Comparison of ENCODE assay signal across 9 cellular contexts in genomic region chr22:23763579-23764331, GRCh38. TPM values are rescaled to one million over a fixed set of nuclear protein-coding genes. Genes with fewer than 3 reads are reported as not detected.
DNase-seq lines count a peak whose midpoint lies in the region; ATAC-seq and TF ChIP-seq lines count a peak whose summit lies in the region.
"Had no signal": no experiment of that assay in that cellular context is flagged by ENCODE, and none has a peak within 500 bp of the region (broad histone marks: within the 10 kb centered on the region; RNA-seq: fewer than 3 reads in every experiment).

No MANE protein-coding gene starts in this region.

- peak overlapping the region in 1 of 4 donors; percentile 29 for H3K27ac ChIP-seq in sigmoid colon

- no peaks in the 10 kb centered on the region for H3K27me3 ChIP-seq in sigmoid colon

- TF ChIP-seq POLR2A in sigmoid colon (IDR thresholded peaks at IDR 0.05) = no peak

- H3K9me3 ChIP-seq in sigmoid colon = no peaks in the 10 kb centered on the region

- ATAC-seq in WTC11 = peak; percentile 40
- peak; percentile 26 for ATAC-seq in central memory CD8-positive, alpha-beta T cell (replicated peaks; ENCODE audit: extremely low read depth, poor library complexity, severe bottlenecking)

- H3K27me3 Mint-ChIP-seq in CD14-positive monocyte (ENCODE audit: low read depth in 3 of 3) = peaks cover 0 to 2% (median 0%) of the 10 kb centered on the region in 3 donors
- H3K27me3 Mint-ChIP-seq in WTC11 (ENCODE audit: low read depth) = peaks cover 6% of the 10 kb centered on the region
- H3K27me3 Mint-ChIP-seq in central memory CD8-positive, alpha-beta T cell = no peaks in the 10 kb centered on the region

- H3K36me3 Mint-ChIP-seq in CD14-positive monocyte (peaks cover 11 to 13% of the 10 kb centered on the region in 2 donors), WTC11 (peaks cover 2% of the 10 kb centered on the region)
- H3K36me3 Mint-ChIP-seq in central memory CD8-positive, alpha-beta T cell (ENCODE audit: insufficient read depth) = peaks cover 6% of the 10 kb centered on the region

- intact Hi-C loops in CD14-positive monocyte (cut with micrococcal nuclease) = no loop called here
- intact Hi-C loops in sigmoid colon (cut with DNase I) = no loop called here

- peaks cover 0 to 51% (median 43%) of the 10 kb centered on the region in 4 donors for H3K4me1 ChIP-seq in sigmoid colon

- POLR2A ChIA-PET in WTC11 (lab: Charles Lee) = interaction anchor here (1.5 kb wide), 1 partner anchor 94 kb away, joined by 3 read pairs; the partner anchor contains the start of gene SLC2A11

- TF ChIP-seq CTCF in CD14-positive monocyte (IDR thresholded peaks at IDR 0.05) = no peak
- no peak for TF ChIP-seq CTCF in WTC11 (IDR thresholded peaks at IDR 0.05)
- no peak for TF ChIP-seq CTCF in sigmoid colon (IDR thresholded peaks at IDR 0.05)

- H3K4me1 Mint-ChIP-seq in CD14-positive monocyte (peaks cover 47% of the 10 kb centered on the region), WTC11 (peaks cover 29% of the 10 kb centered on the region)
- peaks cover 28% of the 10 kb centered on the region for H3K4me1 Mint-ChIP-seq in central memory CD8-positive, alpha-beta T cell

- peak overlapping the region in 3 of 4 donors; percentile 3 to 37 (median 27) for H3K4me3 ChIP-seq in sigmoid colon

- H3K27ac Mint-ChIP-seq in CD14-positive monocyte (no peak overlapping the region), WTC11 (peak overlapping the region; percentile 70; the same call in 1 of the 2 replicates)
- peak overlapping the region; percentile 44 for H3K27ac Mint-ChIP-seq in central memory CD8-positive, alpha-beta T cell (ENCODE audit: low read depth)

- DNase-seq in CD14-positive monocyte (ENCODE audit: low spot score) (no peak), WTC11 (ENCODE audit: low spot score) (peak; percentile 70), sigmoid colon (no peak), superior temporal gyrus (ENCODE audit: extremely low spot score) (no peak), glomerular visceral epithelial cell (ENCODE audit: extremely low spot score) (no peak), Ammon's horn (ENCODE audit: low spot score) (no peak)
- no peak for DNase-seq in central memory CD8-positive, alpha-beta T cell (ENCODE audit: low spot score in 2 of 2)
- DNase-seq in NK-92 treated with Interleukin-12 subunit alpha and Interleukin-12 subunit beta, amount 100 ng/mL, for 24 hours (lab: John Stamatoyannopoulos, UW) = no peak

- CTCF ChIA-PET in WTC11 (lab: Charles Lee) = interaction anchor here (1.1 to 2.0 kb wide), 4 partner anchors 13 to 804 kb away, joined by 3 to 15 read pairs (median 4); partner anchors contain the start of genes SLC2A11 and ZNF70

- WGBS in sigmoid colon, 2 donors = 46 to 66% methylated on average over 23 of the region's 23 CpGs

- H3K9me3 Mint-ChIP-seq in CD14-positive monocyte = peaks cover 0 to 2% (median 0%) of the 10 kb centered on the region in 7 donors
- no peaks in the 10 kb centered on the region for H3K9me3 Mint-ChIP-seq in WTC11
- H3K9me3 Mint-ChIP-seq in central memory CD8-positive, alpha-beta T cell = no peaks in the 10 kb centered on the region

- H3K36me3 ChIP-seq in sigmoid colon = no peaks in the 10 kb centered on the region

- H3K4me3 Mint-ChIP-seq in CD14-positive monocyte (peak overlapping the region; percentile 70 to 86), WTC11 (peak overlapping the region; percentile 50; the same call in 1 of the 2 replicates)
- peak overlapping the region; percentile 78 for H3K4me3 Mint-ChIP-seq in central memory CD8-positive, alpha-beta T cell

- no peak for TF ChIP-seq EP300 in sigmoid colon (IDR thresholded peaks at IDR 0.05)

TF ChIP-seq in WTC11, 78 proteins besides CTCF, POLR2A, EP300 and RAD21 (continues in another document):
- no peak for TF ChIP-seq ZNF512 (CRISPR knock-in tag; IDR thresholded peaks at IDR 0.05; ENCODE audit: borderline replicate concordance)
- TF ChIP-seq PREB (CRISPR knock-in tag; IDR thresholded peaks at IDR 0.05; ENCODE audit: borderline replicate concordance) = no peak
- no peak for TF ChIP-seq ZNF532 (CRISPR knock-in tag; IDR thresholded peaks at IDR 0.05; ENCODE audit: borderline replicate concordance)
- no peak for TF ChIP-seq TEAD1 (CRISPR knock-in tag; IDR thresholded peaks at IDR 0.05)
- TF ChIP-seq FOXK1 (CRISPR knock-in tag; IDR thresholded peaks at IDR 0.05) = 0 out of 2 replicates have a peak, but pooled peaks have one; percentile 25
- TF ChIP-seq SOX15 (CRISPR knock-in tag; IDR thresholded peaks at IDR 0.05) = no peak
- TF ChIP-seq ZNF671 (CRISPR knock-in tag; IDR thresholded peaks at IDR 0.05) = no peak
- TF ChIP-seq JAZF1 (CRISPR knock-in tag; IDR thresholded peaks at IDR 0.05) = no peak
- no peak for TF ChIP-seq ERG (CRISPR knock-in tag; IDR thresholded peaks at IDR 0.05)

RNA-seq across cellular contexts. Expression of gene C22orf15, which starts 1.0 kb away (rescaled TPM):
- under 1 TPM in 1 of 2 donors, not detected in 1; 0.29 TPM for polyA plus RNA-seq in CD14-positive monocyte
- total RNA-seq in WTC11 (2021) = 2.7 to 3.6 TPM (median 3.5 TPM) in 3 replicates
- total RNA-seq in sigmoid colon = under 1 TPM in 1 of 4 donors, not detected in 3; 0.36 TPM
- under 1 TPM in 1 of 3 donors, not detected in 2; 0.45 TPM for polyA plus RNA-seq in sigmoid colon

RNA-seq across cellular contexts. Expression of gene CHCHD10, which starts 4.0 kb away (rescaled TPM):
- polyA plus RNA-seq in CD14-positive monocyte = 10 to 100 TPM; 15.3 to 26.8 TPM
- 170 to 198 TPM (median 171 TPM) in 3 replicates for total RNA-seq in WTC11 (2021)
- 10 to 100 TPM in 3 of 4 donors, 1 to 10 TPM in 1; 5.7 to 51.5 (median 29.1) TPM for total RNA-seq in sigmoid colon
- polyA plus RNA-seq in sigmoid colon = 100 to 1,000 TPM; 272 to 336 (median 286) TPM

RNA-seq across cellular contexts. Expression of gene MMP11, which starts 8.9 kb away (rescaled TPM):
- polyA plus RNA-seq in CD14-positive monocyte (not detected), sigmoid colon (1 to 10 TPM in 1 of 3 donors, under 1 TPM in 1, not detected in 1; 0.60 to 4.4 TPM)
- total RNA-seq in WTC11 (2021) (14.5 to 16.5 TPM (median 16.2 TPM) in 3 replicates), sigmoid colon (1 to 10 TPM; 4.6 to 9.9 (median 8.6) TPM)

RNA-seq across cellular contexts. Expression of gene VPREB3, which starts 9.5 kb away (rescaled TPM):
- polyA plus RNA-seq in CD14-positive monocyte (1 to 10 TPM; 1.0 TPM), sigmoid colon (10 to 100 TPM in 1 of 3 donors, 1 to 10 TPM in 1, not detected in 1; 2.4 to 65.9 TPM)
- total RNA-seq in WTC11 (2021) (0.81 to 1.3 TPM (median 0.87 TPM) in 3 replicates), sigmoid colon (not detected)
- total RNA-seq: T-helper 2 cell treated with Interferon-gamma antibody and Interleukin-4, amounts not matched to agents 100 ng/mL and 5 ng/mL, for 36 hours had no signal

RNA-seq across cellular contexts. Expression of gene ZNF70, which starts 12.8 kb away (rescaled TPM):
- under 1 TPM; 0.04 to 0.09 TPM for polyA plus RNA-seq in CD14-positive monocyte
- 3.3 to 3.6 TPM (median 3.3 TPM) in 3 replicates for total RNA-seq in WTC11 (2021)
- 1 to 10 TPM; 2.6 to 5.5 (median 3.0) TPM for total RNA-seq in sigmoid colon
- 1 to 10 TPM in 1 of 3 donors, under 1 TPM in 2; 0.23 to 1.8 (median 0.60) TPM for polyA plus RNA-seq in sigmoid colon

Comparison
In these comparisons a context has a peak if more than half of its experiments do, and no peak if none do; other contexts are left out.
1. H3K27ac Mint-ChIP-seq: peak in WTC11 (single experiment) and central memory CD8-positive, alpha-beta T cell (single experiment); none in CD14-positive monocyte (0 of 7).
2. Peak in every context shown above with its lines, with median percentiles within 50 percentile points of each other: H3K4me3 Mint-ChIP-seq.